15 cellular contexts compared by ENCODE assay signal in the genomic region with DNA sequence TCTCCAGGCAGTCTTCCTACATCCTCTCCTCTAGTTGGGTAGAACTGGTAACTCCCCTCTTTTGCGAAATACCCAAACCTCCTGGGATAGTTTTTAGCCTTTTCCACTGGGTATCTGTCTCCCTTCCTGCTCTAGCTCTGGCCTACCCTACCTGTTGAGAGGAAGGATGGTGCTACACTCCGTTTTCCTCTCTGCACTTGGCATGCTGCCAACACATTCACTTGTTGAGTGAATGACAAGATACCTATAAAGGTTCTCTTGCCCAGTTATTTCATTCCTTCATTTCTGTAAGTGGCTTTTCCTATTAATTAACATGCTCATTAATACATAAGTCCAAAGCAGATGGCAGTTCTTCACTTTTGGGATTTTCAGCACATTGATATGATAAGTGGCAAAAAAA.
"Had no signal": no experiment of that assay in that cellular context is flagged by ENCODE, and none has a peak within 500 bp of the region (broad histone marks: within the 10 kb centered on the region; RNA-seq: fewer than 3 reads in every experiment).

No MANE protein-coding gene starts in this region.

- H3K36me3 ChIP-seq: ascending aorta, pancreas, thoracic aorta, upper lobe of right lung had no signal

- H3K9me3 ChIP-seq: ascending aorta, mucosa of descending colon, pancreas, thoracic aorta, upper lobe of right lung had no signal

- DNase-seq: activated CD4-positive, CD25-positive, alpha-beta regulatory T cell treated with anti-CD3 and anti-CD28 coated beads, Interleukin-2, amount 50 U/mL, for 72 hours; activated naive CD4-positive, alpha-beta T cell treated with anti-CD3 and anti-CD28 coated beads for 36 hours; activated T-cell treated with anti-CD3 and anti-CD28 coated beads for 4 hours; effector memory CD8-positive, alpha-beta T cell; foreskin melanocyte; kidney glomerular epithelial cell; left ventricle myocardium superior; mucosa of descending colon; naive thymus-derived CD8-positive, alpha-beta T cell; pancreas; upper lobe of right lung had no signal

- H3K27me3 ChIP-seq: ascending aorta, pancreas, upper lobe of right lung had no signal

- FAIRE-seq: bronchial epithelial cell, pancreas had no signal

- ATAC-seq: effector memory CD8-positive, alpha-beta T cell; left ventricle myocardium superior; mucosa of descending colon; naive thymus-derived CD8-positive, alpha-beta T cell; pancreas; stimulated activated effector memory CD8-positive, alpha-beta T cell treated with anti-CD3 and anti-CD28 coated beads, Interleukin-12 subunit alpha, Interleukin-12 subunit beta, amount 100 ng/mL, for 72 hours; upper lobe of right lung had no signal

- H3K4me3 ChIP-seq: ascending aorta, mucosa of descending colon, pancreas, thoracic aorta, upper lobe of right lung had no signal

- H3K27ac ChIP-seq: ascending aorta, pancreas, thoracic aorta, upper lobe of right lung had no signal

- H3K4me1 ChIP-seq: ascending aorta, pancreas, upper lobe of right lung had no signal
